8 cellular contexts compared by ENCODE assay signal in genomic region chr9:120926397-120926928, GRCh38. TPM values are rescaled to one million over a fixed set of nuclear protein-coding genes. Genes with fewer than 3 reads are reported as not detected.
A peak's percentile ranks its signal among the peaks of the same experiment; 100 is the strongest.
DNase-seq lines count a peak whose midpoint lies in the region; ATAC-seq and TF ChIP-seq lines count a peak whose summit lies in the region.

A gene with protein sequence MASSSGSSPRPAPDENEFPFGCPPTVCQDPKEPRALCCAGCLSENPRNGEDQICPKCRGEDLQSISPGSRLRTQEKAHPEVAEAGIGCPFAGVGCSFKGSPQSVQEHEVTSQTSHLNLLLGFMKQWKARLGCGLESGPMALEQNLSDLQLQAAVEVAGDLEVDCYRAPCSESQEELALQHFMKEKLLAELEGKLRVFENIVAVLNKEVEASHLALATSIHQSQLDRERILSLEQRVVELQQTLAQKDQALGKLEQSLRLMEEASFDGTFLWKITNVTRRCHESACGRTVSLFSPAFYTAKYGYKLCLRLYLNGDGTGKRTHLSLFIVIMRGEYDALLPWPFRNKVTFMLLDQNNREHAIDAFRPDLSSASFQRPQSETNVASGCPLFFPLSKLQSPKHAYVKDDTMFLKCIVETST (minus strand): TSS chr9:120926796. CDS start chr9:120926075, 721 bp downstream.

- CTCF ChIA-PET in activated CD8-positive, alpha-beta T cell treated with anti-CD3 and anti-CD28 coated beads for 36 hours (lab: Charles Lee), result interaction anchor here (0.8 to 7.3 kb wide), 12 partner anchors 10 to 171 kb away, joined by 3 to 59 read pairs (median 4); partner anchors contain the start of genes FBXW2 and PSMD5

- no peak for TF ChIP-seq CTCF in right atrium auricular region (IDR thresholded peaks at IDR 0.05)
- no peak for TF ChIP-seq CTCF in activated CD8-positive, alpha-beta T cell treated with anti-CD3 and anti-CD28 coated beads for 36 hours (IDR thresholded peaks at IDR 0.05)
- no peak for TF ChIP-seq CTCF in mucosa of descending colon (IDR thresholded peaks at IDR 0.05)

- H3K36me3 ChIP-seq in right atrium auricular region, result no peaks in the 10 kb centered on the region
- H3K36me3 ChIP-seq in mucosa of descending colon (ENCODE audit: low read depth), result no peaks in the 10 kb centered on the region
- H3K36me3 ChIP-seq in H7 (replicated peaks; ENCODE audit: control insufficient read depth, insufficient read depth, low read length), result no peaks in the 10 kb centered on the region; the same call in 1 of the 2 replicates

- peaks cover 4% of the 10 kb centered on the region for H3K9me3 Mint-ChIP-seq in activated CD8-positive, alpha-beta T cell treated with anti-CD3 and anti-CD28 coated beads for 36 hours

- H3K4me3 ChIP-seq in right atrium auricular region (no peak within 1 kb of the TSS), mucosa of descending colon (no peak within 1 kb of the TSS), H7 (ENCODE audit: insufficient read depth, low read depth, low read length) (no peak within 1 kb of the TSS)

- no peaks in the 10 kb centered on the region for H3K27me3 ChIP-seq in right atrium auricular region
- H3K27me3 ChIP-seq in H7 (ENCODE audit: control insufficient read depth, insufficient read depth, low read length), result peaks cover 7% of the 10 kb centered on the region

- ATAC-seq in Right ventricle myocardium inferior, result no peak
- ATAC-seq in HG03439 (IDR thresholded peaks at IDR 0.05; ENCODE audit: unreplicated experiment), result peak; percentile 8
- ATAC-seq in activated CD8-positive, alpha-beta T cell treated with anti-CD3 and anti-CD28 coated beads for 36 hours, result peak; percentile 22
- ATAC-seq in mucosa of descending colon, result peak; percentile 2

- no peaks in the 10 kb centered on the region for H3K27me3 Mint-ChIP-seq in activated CD8-positive, alpha-beta T cell treated with anti-CD3 and anti-CD28 coated beads for 36 hours

- POLR2A ChIA-PET in activated CD8-positive, alpha-beta T cell treated with anti-CD3 and anti-CD28 coated beads for 36 hours (lab: Charles Lee), result interaction anchor here (0.8 to 67.1 kb wide), 9 partner anchors 14 to 1979 kb away, joined by 3 to 2439 read pairs (median 6); partner anchors contain the start of genes FBXW2, PHF19 and PSMD5 and of another gene

- no peaks in the 10 kb centered on the region for H3K9me3 ChIP-seq in right atrium auricular region
- H3K9me3 ChIP-seq in mucosa of descending colon, result no peaks in the 10 kb centered on the region

- peaks cover 0 to 33% of the 10 kb centered on the region in 2 donors for H3K4me1 ChIP-seq in right atrium auricular region
- no peaks in the 10 kb centered on the region for H3K4me1 ChIP-seq in mucosa of descending colon (ENCODE audit: low read depth)

- H3K27ac Mint-ChIP-seq in activated CD8-positive, alpha-beta T cell treated with anti-CD3 and anti-CD28 coated beads for 36 hours, result peak within 1 kb of the TSS; percentile 94

- H3K4me1 Mint-ChIP-seq in activated CD8-positive, alpha-beta T cell treated with anti-CD3 and anti-CD28 coated beads for 36 hours (ENCODE audit: low read depth), result peaks cover 34% of the 10 kb centered on the region

- H3K4me3 Mint-ChIP-seq in activated CD8-positive, alpha-beta T cell treated with anti-CD3 and anti-CD28 coated beads for 36 hours, result peak within 1 kb of the TSS; percentile 88

- DNase-seq in right atrium auricular region (ENCODE audit: low spot score) (no peak), Right ventricle myocardium inferior (ENCODE audit: missing footprints) (no peak), mucosa of descending colon (no peak), UCSD-AML1 (lab: John Stamatoyannopoulos, UW; ENCODE audit: unreplicated experiment) (no peak), H7 (no peak)
- peak; percentile 46 for DNase-seq in activated CD8-positive, alpha-beta T cell treated with anti-CD3 and anti-CD28 coated beads for 36 hours
- DNase-seq in stimulated activated CD4-positive, alpha-beta T cell treated with anti-CD3 and anti-CD28 coated beads, Interleukin-4, amount 100 ng/mL, for 4 hours, result no peak

- H3K27ac ChIP-seq in right atrium auricular region, result peak within 1 kb of the TSS; percentile 71 to 94

- intact Hi-C loops in Right ventricle myocardium inferior (cut with DNase I), result loop anchor here (5.0 kb wide), 1 partner anchor 134 kb away; the partner anchor contains the start of gene FBXW2
- intact Hi-C loops in activated CD8-positive, alpha-beta T cell treated with anti-CD3 and anti-CD28 coated beads for 36 hours (cut with micrococcal nuclease), result loop anchor here (5.0 kb wide), 3 partner anchors 34 to 169 kb away; partner anchors contain the start of gene PHF19
- intact Hi-C loops in mucosa of descending colon (cut with DNase I, micrococcal nuclease), result no loop called here

- peaks cover 67% of the 10 kb centered on the region for H3K36me3 Mint-ChIP-seq in activated CD8-positive, alpha-beta T cell treated with anti-CD3 and anti-CD28 coated beads for 36 hours (ENCODE audit: low read depth)

RNA-seq across cellular contexts. Expression of the gene that starts here (rescaled TPM):
- 1 to 10 TPM; 2.0 to 3.0 TPM for total RNA-seq in right atrium auricular region
- 2.1 TPM for total RNA-seq in Right ventricle myocardium inferior
- total RNA-seq in activated CD8-positive, alpha-beta T cell treated with anti-CD3 and anti-CD28 coated beads for 36 hours, result 100 to 1,000 TPM; 147 to 150 TPM
- total RNA-seq in mucosa of descending colon, result 1 to 10 TPM; 2.9 to 5.5 (median 3.8) TPM
- 0.97 and 1.4 TPM in 2 replicates for total RNA-seq in H7 (2014; rRNA removed; shearing (Covaris generic))

Comparison
In these comparisons a context has a peak if more than half of its experiments do, and no peak if none do; other contexts are left out.
1. RNA of the gene that starts here (total RNA-seq): 147 to 150 TPM in activated CD8-positive, alpha-beta T cell treated with anti-CD3 and anti-CD28 coated beads for 36 hours; 2.9 to 5.5 TPM in mucosa of descending colon, 2.0 to 3.0 TPM in right atrium auricular region, 2.1 TPM in Right ventricle myocardium inferior (single experiment) and 0.97 to 1.4 TPM in H7; every median in the first group is over 10 times any median in the second.
2. intact Hi-C loops: an anchor here in Right ventricle myocardium inferior (5.0 kb wide) and activated CD8-positive, alpha-beta T cell treated with anti-CD3 and anti-CD28 coated beads for 36 hours (5.0 kb wide); none called in mucosa of descending colon.